In the genomic region with DNA sequence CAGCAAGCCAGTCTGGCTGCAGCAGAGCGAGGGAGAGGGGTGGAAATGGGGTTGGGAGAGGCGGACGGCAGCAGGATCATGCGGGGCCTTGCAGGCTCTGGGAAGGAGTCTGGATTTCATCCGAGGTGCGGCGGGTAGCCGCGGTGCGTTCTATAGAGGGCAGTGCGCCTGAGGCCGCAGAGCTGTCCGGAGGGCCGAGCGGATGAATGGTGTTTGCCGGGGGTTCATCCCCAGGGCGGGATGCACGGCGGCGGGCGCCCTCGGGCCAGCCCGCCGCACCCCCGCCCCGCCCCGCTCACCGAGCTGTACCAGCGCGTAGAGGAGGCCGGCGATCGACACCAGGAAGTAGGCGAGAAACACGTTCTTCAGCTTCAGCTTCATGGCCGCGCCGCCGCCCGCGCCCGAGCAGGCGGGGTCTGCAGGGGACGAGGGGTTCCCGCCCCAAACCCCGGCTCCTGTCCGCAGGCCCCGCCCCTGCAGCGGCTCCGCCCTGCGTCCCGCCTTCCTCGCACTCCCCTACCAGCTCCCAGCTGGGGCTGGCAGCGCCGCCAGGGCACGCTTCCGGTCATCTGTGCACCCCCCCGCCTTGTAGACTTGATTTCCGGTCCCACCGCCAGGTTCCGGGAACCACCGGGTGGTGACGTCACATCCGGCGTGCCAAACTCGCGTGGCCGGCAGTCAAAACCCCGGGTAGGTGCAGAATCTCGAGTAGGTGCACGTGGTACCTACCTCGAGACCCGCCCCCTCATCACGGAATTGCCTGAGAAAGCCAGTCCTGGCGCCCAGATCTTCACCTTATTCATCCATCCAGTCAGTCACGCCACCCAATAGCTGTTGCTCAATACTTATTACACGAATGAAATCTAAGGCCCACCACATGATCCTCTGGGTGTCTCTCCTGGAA, we compare ENCODE assay signal across 8 cellular contexts. TPM values are rescaled to one million over a fixed set of nuclear protein-coding genes. Genes with fewer than 3 reads are reported as not detected.
DNase-seq lines count a peak whose midpoint lies in the region; ATAC-seq, FAIRE-seq and TF ChIP-seq lines count a peak whose summit lies in the region.

TSS of gene B3GAT3 (minus strand) at position 420 of the 904 bp plus-strand sequence. CDS start at position 381, 39 bp downstream.

- CTCF ChIA-PET in OCI-LY7 (lab: Charles Lee; ENCODE audit: unreplicated experiment), result interaction anchor here (0.6 to 1.0 kb wide), 3 partner anchors 30 to 31 kb away, joined by 3 to 7 read pairs (median 4); partner anchors contain the start of gene INTS5

- no peaks in the 10 kb centered on the region for H3K9me2 ChIP-seq in OCI-LY7 (ENCODE audit: insufficient read depth, low read length)

- H3K9me3 ChIP-seq in OCI-LY7 (ENCODE audit: low read length), result no peaks in the 10 kb centered on the region

- H3K4me2 ChIP-seq in OCI-LY7 (ENCODE audit: low read length), result peak within 1 kb of the TSS; percentile 98

- intact Hi-C loops in OCI-LY7 (cut with micrococcal nuclease; ENCODE audit: unreplicated experiment), result loop anchor here (2.0 kb wide), 2 partner anchors 31 kb away; partner anchors contain the start of genes INTS5 and TUT1

- peak within 1 kb of the TSS; percentile 79 for H3K4me3 ChIP-seq in OCI-LY7 (ENCODE audit: low read depth, low read length, poor library complexity, severe bottlenecking)

- peak within 1 kb of the TSS; percentile 68; the same call in 1 of the 2 replicates for H2AFZ ChIP-seq in OCI-LY7 (ENCODE audit: low read length)

- POLR2A ChIA-PET in OCI-LY7 (lab: Charles Lee), result interaction anchor here (0.5 to 2.7 kb wide), 16 partner anchors 11 to 150 kb away, joined by 3 to 17 read pairs (median 4); partner anchors contain the start of genes C11orf98, CSKMT, EEF1G and GANAB

- peaks cover 25% of the 10 kb centered on the region for H3K4me1 ChIP-seq in OCI-LY7 (ENCODE audit: insufficient read depth, low read length, poor library complexity, severe bottlenecking)

- H3K27ac ChIP-seq in OCI-LY7 (ENCODE audit: low read depth, low read length, poor library complexity, severe bottlenecking), result peak within 1 kb of the TSS; percentile 83

- no TSS peak for BruUV-seq in OCI-LY7 (replicated peaks; lab: Mats Ljungman, UMichigan)

- no peaks in the 10 kb centered on the region for H4K20me1 ChIP-seq in OCI-LY7 (ENCODE audit: insufficient read depth, low read length)

- FAIRE-seq in D721Med (lab: Jason Lieb, UNC), result no peak

- peak; percentile 84 for ATAC-seq in GM21526 (IDR thresholded peaks at IDR 0.05; ENCODE audit: low FRiP score, unreplicated experiment)

- DNase-seq in D721Med (ENCODE audit: insufficient read length, low spot score), result peak; percentile 97
- peak; percentile 99 for DNase-seq in HuH-7.5 (ENCODE audit: low spot score)
- DNase-seq in OCI-LY7 (ENCODE audit: low spot score), result peak; percentile 99
- DNase-seq in activated T-cell treated with anti-CD3 and anti-CD28 coated beads for 1 hour (ENCODE audit: low read depth), result peak; percentile 90
- peak; percentile 100 for DNase-seq in epidermal melanocyte (ENCODE audit: insufficient read length, low spot score)
- peak; percentile 95 for DNase-seq in middle frontal gyrus (ENCODE audit: extremely low spot score, low spot score)
- peak; percentile 95 to 96 for DNase-seq in stimulated activated CD8-positive, alpha-beta memory T cell treated with anti-CD3 and anti-CD28 coated beads, Interleukin-2, amount 100 ng/mL, for 48 hours (ENCODE audit: low read depth in 2 of 2)

- H3K79me2 ChIP-seq in OCI-LY7 (ENCODE audit: insufficient read depth, low read depth, low read length), result peaks cover 24% of the 10 kb centered on the region

- H3K36me3 ChIP-seq in OCI-LY7 (ENCODE audit: insufficient read depth, low read length), result peaks cover 45% of the 10 kb centered on the region

- TF ChIP-seq CTCF in D721Med (IDR thresholded peaks at IDR 0.05; ENCODE audit: insufficient read depth, missing control alignments) (no peak), OCI-LY7 (conservative IDR thresholded peaks at IDR 0.05; ENCODE audit: low read length) (0 out of 2 replicates have a peak, but pooled peaks have one; percentile 20)

RNA-seq across cellular contexts. Expression of gene B3GAT3, which starts in this region (rescaled TPM):
- total RNA-seq in OCI-LY7 (2014; rRNA removed; shearing (Covaris generic)), result 55.8 and 74.3 TPM in 2 replicates
- 66.2 and 71.3 TPM in 2 replicates for total RNA-seq in OCI-LY7 (2022)

Comparison
In these comparisons a context has a peak if more than half of its experiments do, and no peak if none do; other contexts are left out.
1. Peak in every context shown above with its lines: DNase-seq, ATAC-seq, H3K4me3 ChIP-seq and H3K27ac ChIP-seq.